In genomic region chr12:112996501-112996900, GRCh38 we compare ENCODE assay signal across 25 cellular contexts. TPM values are rescaled to one million over a fixed set of nuclear protein-coding genes. Genes with fewer than 3 reads are reported as not detected.
DNase-seq lines count a peak whose midpoint lies in the region; ATAC-seq and TF ChIP-seq lines count a peak whose summit lies in the region.
"Had no signal": no experiment of that assay in that cellular context is flagged by ENCODE, and none has a peak within 500 bp of the region (broad histone marks: within the 10 kb centered on the region; RNA-seq: fewer than 3 reads in every experiment).

No MANE protein-coding gene starts in this region.

- no peaks in the 10 kb centered on the region for H3K4me1 ChIP-seq in H9 (ENCODE audit: insufficient read depth, low read length)
- H3K4me1 ChIP-seq: A549, BE2C had no signal

- no peak overlapping the region for H2AK5ac ChIP-seq in H9 (ENCODE audit: insufficient read length, low read length)

- H2BK15ac ChIP-seq in H9 (ENCODE audit: low read depth, low read length): no peak overlapping the region

- H4K20me1 ChIP-seq in H9 (ENCODE audit: control insufficient read depth, insufficient read depth, insufficient read length): no peaks in the 10 kb centered on the region

- H3K27ac ChIP-seq in H9 (ENCODE audit: insufficient read length, low read depth, low read length): no peak overlapping the region
- H3K27ac ChIP-seq: A549; BLaER1 treated with 17β-estradiol and CSF1 and Interleukin-3, amounts not matched to agents 10 nM and 100 nM had no signal

- H3K9me3 Mint-ChIP-seq in H9: peaks cover 4 to 10% of the 10 kb centered on the region in 2 experiments
- no peaks in the 10 kb centered on the region for H3K9me3 Mint-ChIP-seq in osteocyte (ENCODE audit: unreplicated experiment)
- peaks cover 5% of the 10 kb centered on the region for H3K9me3 Mint-ChIP-seq in activated CD8-positive, alpha-beta T cell treated with anti-CD3 and anti-CD28 coated beads for 36 hours
- H3K9me3 Mint-ChIP-seq: CD4-positive, alpha-beta T cell; HFFc6 had no signal

- no peak overlapping the region for H3K9ac ChIP-seq in H9 (ENCODE audit: extremely low read depth, insufficient read length, low read length)
- H3K9ac ChIP-seq: BLaER1 treated with 17β-estradiol and CSF1 and Interleukin-3, amounts not matched to agents 10 nM and 100 nM had no signal

- H3K4me2 ChIP-seq in H9 (ENCODE audit: insufficient read depth, insufficient read length, low read length): no peak overlapping the region
- H3K4me2 ChIP-seq: A549; BLaER1 treated with 17β-estradiol and CSF1 and Interleukin-3, amounts not matched to agents 10 nM and 100 nM had no signal

- H3K4me1 Mint-ChIP-seq in H9 (no peaks in the 10 kb centered on the region), T-helper 17 cell (peaks cover 9% of the 10 kb centered on the region), osteocyte (ENCODE audit: unreplicated experiment) (no peaks in the 10 kb centered on the region)
- H3K4me1 Mint-ChIP-seq in activated CD8-positive, alpha-beta T cell treated with anti-CD3 and anti-CD28 coated beads for 36 hours (ENCODE audit: low read depth): no peaks in the 10 kb centered on the region

- no peak overlapping the region for H4K91ac ChIP-seq in H9 (ENCODE audit: insufficient read length, low read depth, low read length)

- WGBS in H9 (ENCODE audit: extremely low coverage, insufficient read length, low lambda C conversion rate): no CpG with 5 or more reads among the region's 8 CpGs

- H3K27me3 Mint-ChIP-seq in H9 (ENCODE audit: low read depth): peaks cover 16% of the 10 kb centered on the region
- H3K27me3 Mint-ChIP-seq in T-helper 17 cell: no peaks in the 10 kb centered on the region
- H3K27me3 Mint-ChIP-seq in osteocyte (ENCODE audit: unreplicated experiment): peaks cover 13% of the 10 kb centered on the region
- H3K27me3 Mint-ChIP-seq in activated CD8-positive, alpha-beta T cell treated with anti-CD3 and anti-CD28 coated beads for 36 hours: no peaks in the 10 kb centered on the region
- H3K27me3 Mint-ChIP-seq: CD4-positive, alpha-beta T cell had no signal

- no peaks in the 10 kb centered on the region for H3K79me1 ChIP-seq in H9 (ENCODE audit: insufficient read depth, low read depth, low read length, poor library complexity, severe bottlenecking)

- H3K9me3 ChIP-seq in H9 (ENCODE audit: control insufficient read depth, low read depth, low read length) (no peaks in the 10 kb centered on the region), T-helper 17 cell (ENCODE audit: control insufficient read depth, low read length, poor library complexity, severe bottlenecking) (no peaks in the 10 kb centered on the region)

- no peak overlapping the region for H3K14ac ChIP-seq in H9 (ENCODE audit: insufficient read depth, low read length)

- H2BK120ac ChIP-seq in H9 (ENCODE audit: low read depth, low read length, poor library complexity, severe bottlenecking): no peak overlapping the region

- intact Hi-C loops in activated CD8-positive, alpha-beta T cell treated with anti-CD3 and anti-CD28 coated beads for 36 hours (cut with micrococcal nuclease): no loop called here

- POLR2A ChIA-PET in activated CD8-positive, alpha-beta T cell treated with anti-CD3 and anti-CD28 coated beads for 36 hours (lab: Charles Lee): no interaction called here

- DNase-seq in H9 (peak; percentile 12), T-helper 17 cell (no peak), islet precursor cell (peak; percentile 38), osteocyte (ENCODE audit: extremely low spot score, unreplicated experiment) (peak; percentile 51), NCI-H526 (lab: John Stamatoyannopoulos, UW) (no peak)
- no peak for DNase-seq in activated CD8-positive, alpha-beta T cell treated with anti-CD3 and anti-CD28 coated beads for 36 hours
- DNase-seq: 8988T; ACHN; AML-193; BE2C; Calu3; CD4-positive, alpha-beta T cell; COR-L47; DMS53; DMS79 treated with DMSO at 0.1 percent for 48 hours; GF-D8; H7; HFFc6 had no signal

- peaks cover 0 to 4% (median 0%) of the 10 kb centered on the region in 3 experiments; a peak in 2 of 7 replicates for H3K36me3 Mint-ChIP-seq in H9 (ENCODE audit: insufficient read depth in 1 of 3, low read depth in 3 of 3)
- H3K36me3 Mint-ChIP-seq in T-helper 17 cell (ENCODE audit: low read depth): peaks cover 26% of the 10 kb centered on the region
- H3K36me3 Mint-ChIP-seq in osteocyte (ENCODE audit: unreplicated experiment): no peaks in the 10 kb centered on the region
- H3K36me3 Mint-ChIP-seq in activated CD8-positive, alpha-beta T cell treated with anti-CD3 and anti-CD28 coated beads for 36 hours (ENCODE audit: low read depth): peaks cover 86% of the 10 kb centered on the region

- H2BK12ac ChIP-seq in H9 (ENCODE audit: insufficient read length, low read depth, low read length): no peak overlapping the region

- no peak for TF ChIP-seq CTCF in H9 (conservative IDR thresholded peaks at IDR 0.05)
- no peak for TF ChIP-seq CTCF in osteocyte (IDR thresholded peaks at IDR 0.05)
- TF ChIP-seq CTCF in activated CD8-positive, alpha-beta T cell treated with anti-CD3 and anti-CD28 coated beads for 36 hours (IDR thresholded peaks at IDR 0.05): no peak

- ATAC-seq in T-helper 17 cell (no peak), GM18907 (IDR thresholded peaks at IDR 0.05; ENCODE audit: unreplicated experiment) (no peak)
- ATAC-seq in activated CD8-positive, alpha-beta T cell treated with anti-CD3 and anti-CD28 coated beads for 36 hours: no peak
- ATAC-seq: A549, HCT116 had no signal

- H3K27me3 ChIP-seq in H9 (ENCODE audit: insufficient read depth, low read length): no peaks in the 10 kb centered on the region
- H3K27me3 ChIP-seq: BE2C; BLaER1 treated with 17β-estradiol and CSF1 and Interleukin-3, amounts not matched to agents 10 nM and 100 nM had no signal

- no peak overlapping the region for H3K23ac ChIP-seq in H9 (ENCODE audit: insufficient read length, low read depth, low read length)

- no peak overlapping the region for H3K4me3 Mint-ChIP-seq in H9
- no peak overlapping the region for H3K4me3 Mint-ChIP-seq in T-helper 17 cell
- no peak overlapping the region for H3K4me3 Mint-ChIP-seq in osteocyte (ENCODE audit: unreplicated experiment)
- H3K4me3 Mint-ChIP-seq in activated CD8-positive, alpha-beta T cell treated with anti-CD3 and anti-CD28 coated beads for 36 hours: no peak overlapping the region
- H3K4me3 Mint-ChIP-seq: CD14-positive monocyte; CD4-positive, alpha-beta T cell; HFFc6 had no signal

- no peak overlapping the region for H3K56ac ChIP-seq in H9 (ENCODE audit: insufficient read length, low read depth, low read length)

- no peak overlapping the region for H3K4ac ChIP-seq in H9 (ENCODE audit: low read depth, low read length)

- no peak overlapping the region for H4K5ac ChIP-seq in H9 (ENCODE audit: insufficient read length, low read depth, low read length)

- no peaks in the 10 kb centered on the region for H3K79me2 ChIP-seq in H9 (ENCODE audit: insufficient read depth, low read length)

- H3K27ac Mint-ChIP-seq in H9 (no peak overlapping the region), T-helper 17 cell (peak overlapping the region; percentile 68), osteocyte (ENCODE audit: unreplicated experiment) (no peak overlapping the region)
- H3K27ac Mint-ChIP-seq in activated CD8-positive, alpha-beta T cell treated with anti-CD3 and anti-CD28 coated beads for 36 hours: no peak overlapping the region
- H3K27ac Mint-ChIP-seq: CD4-positive, alpha-beta T cell; HFFc6 had no signal

- H3K18ac ChIP-seq in H9 (ENCODE audit: insufficient read length, low read depth, low read length): no peak overlapping the region

- H4K8ac ChIP-seq in H9 (replicated peaks; ENCODE audit: insufficient read length, low read depth, low read length): no peak overlapping the region

- no peak overlapping the region for H2BK5ac ChIP-seq in H9 (ENCODE audit: insufficient read length, low read length)

- no peak overlapping the region for H2BK20ac ChIP-seq in H9 (ENCODE audit: low read depth, low read length, poor library complexity, severe bottlenecking)

- no peak overlapping the region for H3T11ph ChIP-seq in H9 (ENCODE audit: low read length)

- CTCF ChIA-PET in activated CD8-positive, alpha-beta T cell treated with anti-CD3 and anti-CD28 coated beads for 36 hours (lab: Charles Lee): interaction anchor here (2.1 kb wide), 1 partner anchor 11 kb away, joined by 6 read pairs; no protein-coding TSS in a partner anchor

- no peaks in the 10 kb centered on the region for H3K23me2 ChIP-seq in H9 (ENCODE audit: insufficient read length, low read depth, low read length, poor library complexity, severe bottlenecking)

- H2AFZ ChIP-seq in H9 (ENCODE audit: low read length): no peak overlapping the region

RNA-seq across cellular contexts. Expression of gene OAS2, which starts 18.2 kb away (rescaled TPM):
- total RNA-seq in H9 (2021): not detected in 2 replicates
- 10 to 100 TPM; 35.4 to 45.3 TPM for total RNA-seq in T-helper 17 cell
- not detected in 2 replicates for total RNA-seq in osteocyte
- 100 to 1,000 TPM in 1 of 2 experiments, 10 to 100 TPM in 1; 95.7 to 104 TPM for total RNA-seq in activated CD8-positive, alpha-beta T cell treated with anti-CD3 and anti-CD28 coated beads for 36 hours
- total RNA-seq: G401, H1, H7 had no signal

RNA-seq across cellular contexts. Expression of gene OAS3, which starts 58.2 kb away (rescaled TPM):
- total RNA-seq in H9 (2021) (0.70 and 0.81 TPM in 2 replicates), T-helper 17 cell (10 to 100 TPM; 26.6 to 28.6 TPM), osteocyte (0.13 TPM in 1 of 2 replicates, not detected in the other)
- 10 to 100 TPM; 21.4 to 22.2 TPM for total RNA-seq in activated CD8-positive, alpha-beta T cell treated with anti-CD3 and anti-CD28 coated beads for 36 hours

Comparison
In these comparisons a context has a peak if more than half of its experiments do, and no peak if none do; other contexts are left out.
1. DNase-seq: peak in H9 (single experiment), islet precursor cell (single experiment) and osteocyte (single experiment); none in T-helper 17 cell (0 of 3), NCI-H526 (0 of 2) and activated CD8-positive, alpha-beta T cell treated with anti-CD3 and anti-CD28 coated beads for 36 hours (single experiment).
2. RNA of gene OAS2, which starts 18.2 kb away (total RNA-seq): 95.7 to 104 TPM in activated CD8-positive, alpha-beta T cell treated with anti-CD3 and anti-CD28 coated beads for 36 hours and 35.4 to 45.3 TPM in T-helper 17 cell; not detected in osteocyte and not detected in H9; every median in the first group is over 10 times any median in the second.
3. RNA of gene OAS3, which starts 58.2 kb away (total RNA-seq): 26.6 to 28.6 TPM in T-helper 17 cell and 21.4 to 22.2 TPM in activated CD8-positive, alpha-beta T cell treated with anti-CD3 and anti-CD28 coated beads for 36 hours; 0.70 to 0.81 TPM in H9 and 0.13 TPM in osteocyte; every median in the first group is over 10 times any median in the second.